Comparison of ENCODE assay signal across 23 cellular contexts in the genomic region with DNA sequence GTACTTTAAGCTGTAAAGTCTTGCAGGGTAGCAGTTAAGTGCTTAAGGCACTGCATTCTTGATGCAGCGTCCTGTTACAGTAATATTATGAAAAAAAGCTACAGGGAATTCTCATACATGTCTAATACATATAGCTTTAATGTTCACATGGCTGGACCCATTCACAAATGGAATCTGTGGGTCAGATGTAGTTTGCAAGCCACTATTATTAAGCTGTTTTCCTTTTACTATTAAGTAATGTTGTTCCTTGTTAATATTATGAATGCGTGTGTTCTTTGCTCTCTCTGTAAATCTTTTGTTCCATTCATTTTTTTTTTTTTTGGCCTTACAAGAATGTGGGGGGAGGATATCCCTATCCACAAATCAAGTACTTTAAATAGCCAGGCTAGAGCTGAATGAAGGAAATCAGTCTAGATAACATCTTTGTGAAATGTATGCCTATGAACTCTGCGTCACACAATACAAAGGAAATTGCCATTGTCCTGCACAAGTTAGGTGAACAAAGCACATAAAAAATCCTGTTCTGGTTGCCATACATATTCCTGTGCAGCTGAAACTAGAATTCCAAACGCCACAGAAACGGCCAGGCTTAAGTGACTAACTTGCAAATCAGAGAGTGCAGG.
DNase-seq lines count a peak whose midpoint lies in the region; ATAC-seq and TF ChIP-seq lines count a peak whose summit lies in the region.
"Had no signal": no experiment of that assay in that cellular context is flagged by ENCODE, and none has a peak within 500 bp of the region (broad histone marks: within the 10 kb centered on the region; RNA-seq: fewer than 3 reads in every experiment).

No MANE protein-coding gene starts in this region.

- no peak for TF ChIP-seq POLR2A in body of pancreas (IDR thresholded peaks at IDR 0.05)

- WGBS in body of pancreas, 2 donors, result 34 to 39% methylated on average over 5 of the region's 5 CpGs
- 39% methylated on average over 5 of the region's 5 CpGs for WGBS in hepatocyte (ENCODE audit: low lambda C conversion rate, missing lambda C conversion rate)

- no peak overlapping the region for H3K27ac ChIP-seq in body of pancreas
- peak overlapping the region; percentile 39 for H3K27ac ChIP-seq in hepatocyte
- H3K27ac ChIP-seq: thoracic aorta had no signal

- H3K27me3 ChIP-seq in body of pancreas, result no peaks in the 10 kb centered on the region
- H3K27me3 ChIP-seq in hepatocyte, result no peaks in the 10 kb centered on the region
- H3K27me3 ChIP-seq: BE2C had no signal

- intact Hi-C loops in body of pancreas (cut with DNase I), result no loop called here
- intact Hi-C loops in activated naive CD4-positive, alpha-beta T cell treated with anti-CD3 and anti-CD28 coated beads for 36 hours (cut with micrococcal nuclease), result no loop called here

- no peaks in the 10 kb centered on the region for H3K9me3 Mint-ChIP-seq in activated naive CD4-positive, alpha-beta T cell treated with anti-CD3 and anti-CD28 coated beads for 36 hours
- H3K9me3 Mint-ChIP-seq: activated B cell treated with CpG ODN at 0.5 μM for 24 hours; activated CD8-positive, alpha-beta T cell treated with anti-CD3 and anti-CD28 coated beads for 36 hours; activated naive CD8-positive, alpha-beta T cell treated with anti-CD3 and anti-CD28 coated beads, Interleukin-2, amount 10 ng/mL, durations not matched to agents 7 days and 5 days; activated T-cell treated with anti-CD3 and anti-CD28 coated beads, Interleukin-2, amount 50 U/mL, for 4 hours; central memory CD8-positive, alpha-beta T cell had no signal

- no peaks in the 10 kb centered on the region for H4K20me1 ChIP-seq in hepatocyte (ENCODE audit: insufficient read depth, poor library complexity, severe bottlenecking)

- H3K4me3 Mint-ChIP-seq in activated naive CD4-positive, alpha-beta T cell treated with anti-CD3 and anti-CD28 coated beads for 36 hours, result no peak overlapping the region
- H3K4me3 Mint-ChIP-seq: activated B cell treated with CpG ODN at 0.5 μM for 24 hours; activated CD8-positive, alpha-beta T cell treated with anti-CD3 and anti-CD28 coated beads for 36 hours; activated naive CD8-positive, alpha-beta T cell treated with anti-CD3 and anti-CD28 coated beads, Interleukin-2, amount 10 ng/mL, durations not matched to agents 7 days and 5 days; activated T-cell treated with anti-CD3 and anti-CD28 coated beads, Interleukin-2, amount 50 U/mL, for 4 hours; central memory CD8-positive, alpha-beta T cell; T-helper 17 cell had no signal

- TF ChIP-seq CTCF in body of pancreas (IDR thresholded peaks at IDR 0.05) (no peak), hepatocyte (IDR thresholded peaks at IDR 0.05; ENCODE audit: poor library complexity) (no peak), foreskin fibroblast (IDR thresholded peaks at IDR 0.05; ENCODE audit: low read depth, low read length) (no peak)

- H3K9me2 ChIP-seq in hepatocyte (replicated peaks; ENCODE audit: insufficient read depth), result no peaks in the 10 kb centered on the region

- peaks cover 12% of the 10 kb centered on the region for H3K79me2 ChIP-seq in hepatocyte

- H3K27me3 Mint-ChIP-seq in activated naive CD4-positive, alpha-beta T cell treated with anti-CD3 and anti-CD28 coated beads for 36 hours (ENCODE audit: low read depth), result peaks cover 20% of the 10 kb centered on the region
- H3K27me3 Mint-ChIP-seq: activated B cell treated with CpG ODN at 0.5 μM for 24 hours had no signal

- H3K4me2 ChIP-seq in hepatocyte, result peak overlapping the region; percentile 16

- H3K9me3 ChIP-seq in body of pancreas (no peaks in the 10 kb centered on the region), hepatocyte (ENCODE audit: low read depth) (no peaks in the 10 kb centered on the region)
- H3K9me3 ChIP-seq: BE2C, thoracic aorta had no signal

- CTCF ChIA-PET in activated naive CD4-positive, alpha-beta T cell treated with anti-CD3 and anti-CD28 coated beads for 36 hours (lab: Charles Lee), result interaction anchor here (0.7 kb wide), 1 partner anchor 457 kb away, joined by 3 read pairs; no protein-coding TSS in a partner anchor

- DNase-seq in HT-29 (ENCODE audit: low spot score), result peak; percentile 13
- no peak for DNase-seq in body of pancreas
- no peak for DNase-seq in hepatocyte (ENCODE audit: low spot score)
- DNase-seq in pulmonary artery endothelial cell (ENCODE audit: low read depth, low spot score), result peak; percentile 91
- DNase-seq in stimulated activated CD4-positive, alpha-beta T cell treated with anti-CD3 and anti-CD28 coated beads, Interleukin-4, amount 100 ng/mL, for 4 hours, result no peak
- no peak for DNase-seq in activated naive CD4-positive, alpha-beta T cell treated with anti-CD3 and anti-CD28 coated beads for 36 hours
- no peak for DNase-seq in islet precursor cell
- no peak for DNase-seq in foreskin fibroblast
- DNase-seq: activated B cell treated with CpG ODN at 0.5 μM for 24 hours; activated CD8-positive, alpha-beta T cell treated with anti-CD3 and anti-CD28 coated beads for 36 hours; activated naive CD8-positive, alpha-beta T cell treated with anti-CD3 and anti-CD28 coated beads, Interleukin-2, amount 10 ng/mL, durations not matched to agents 7 days and 5 days; activated T-cell treated with anti-CD3 and anti-CD28 coated beads, Interleukin-2, amount 50 U/mL, for 4 hours; BE2C; effector memory CD4-positive, alpha-beta T cell; H7; left colon; MV-4-11; NCI-H187 treated with DMSO at 0.1 percent for 48 hours; stimulated activated CD4-positive, alpha-beta T cell treated with anti-CD3 and anti-CD28 coated beads, Interleukin-12 subunit alpha, Interleukin-12 subunit beta, amount 100 ng/mL, for 4 hours; T-helper 17 cell had no signal

- no peaks in the 10 kb centered on the region for H3K36me3 ChIP-seq in body of pancreas (replicated peaks in 1 of 2; ENCODE audit: insufficient read depth in 1 of 2, low read depth in 2 of 2)
- no peaks in the 10 kb centered on the region for H3K36me3 ChIP-seq in hepatocyte (replicated peaks; ENCODE audit: insufficient read depth, low read depth)
- H3K36me3 ChIP-seq: BE2C, thoracic aorta had no signal

- ATAC-seq in body of pancreas, result peak; percentile 9
- ATAC-seq: activated CD8-positive, alpha-beta T cell treated with anti-CD3 and anti-CD28 coated beads for 36 hours; activated T-cell treated with anti-CD3 and anti-CD28 coated beads, Interleukin-2, amount 50 U/mL, for 4 hours; K562; left colon; T-helper 17 cell had no signal

- H3K4me3 ChIP-seq in body of pancreas (no peak overlapping the region), hepatocyte (no peak overlapping the region), foreskin fibroblast (ENCODE audit: low read depth in 1 of 2, low read length in 2 of 2) (no peak overlapping the region)
- H3K4me3 ChIP-seq: K562, thoracic aorta had no signal

- H3K4me1 Mint-ChIP-seq in activated naive CD4-positive, alpha-beta T cell treated with anti-CD3 and anti-CD28 coated beads for 36 hours (ENCODE audit: low read depth), result no peaks in the 10 kb centered on the region
- H3K4me1 Mint-ChIP-seq: activated naive CD8-positive, alpha-beta T cell treated with anti-CD3 and anti-CD28 coated beads, Interleukin-2, amount 10 ng/mL, durations not matched to agents 7 days and 5 days; central memory CD8-positive, alpha-beta T cell; T-helper 17 cell had no signal

- peaks cover 8% of the 10 kb centered on the region for H3K4me1 ChIP-seq in body of pancreas
- H3K4me1 ChIP-seq in hepatocyte (ENCODE audit: insufficient read depth), result peaks cover 26% of the 10 kb centered on the region
- H3K4me1 ChIP-seq: BE2C had no signal

- no peak overlapping the region for H2AFZ ChIP-seq in hepatocyte

- H3K27ac Mint-ChIP-seq in activated naive CD4-positive, alpha-beta T cell treated with anti-CD3 and anti-CD28 coated beads for 36 hours, result no peak overlapping the region
- H3K27ac Mint-ChIP-seq: activated B cell treated with CpG ODN at 0.5 μM for 24 hours; activated CD8-positive, alpha-beta T cell treated with anti-CD3 and anti-CD28 coated beads for 36 hours; activated naive CD8-positive, alpha-beta T cell treated with anti-CD3 and anti-CD28 coated beads, Interleukin-2, amount 10 ng/mL, durations not matched to agents 7 days and 5 days; T-helper 17 cell had no signal

- no peaks in the 10 kb centered on the region for H3K36me3 Mint-ChIP-seq in activated naive CD4-positive, alpha-beta T cell treated with anti-CD3 and anti-CD28 coated beads for 36 hours (ENCODE audit: low read depth)
- H3K36me3 Mint-ChIP-seq: activated naive CD8-positive, alpha-beta T cell treated with anti-CD3 and anti-CD28 coated beads, Interleukin-2, amount 10 ng/mL, durations not matched to agents 7 days and 5 days had no signal

Comparison
In these comparisons a context has a peak if more than half of its experiments do, and no peak if none do; other contexts are left out.
1. DNase-seq: peak in HT-29 (single experiment) and pulmonary artery endothelial cell (single experiment); none in body of pancreas (0 of 4), hepatocyte (single experiment), stimulated activated CD4-positive, alpha-beta T cell treated with anti-CD3 and anti-CD28 coated beads, Interleukin-4, amount 100 ng/mL, for 4 hours (0 of 2), activated naive CD4-positive, alpha-beta T cell treated with anti-CD3 and anti-CD28 coated beads for 36 hours (single experiment), islet precursor cell (single experiment) and foreskin fibroblast (0 of 2).